Comparison of ENCODE assay signal across 8 cellular contexts in genomic region chr9:130039504-130040147, GRCh38. TPM values are rescaled to one million over a fixed set of nuclear protein-coding genes. Genes with fewer than 3 reads are reported as not detected.
DNase-seq lines count a peak whose midpoint lies in the region; ATAC-seq and TF ChIP-seq lines count a peak whose summit lies in the region.

No MANE protein-coding gene starts in this region.

- no peak for TF ChIP-seq CTCF in GM10248 (IDR thresholded peaks at IDR 0.05; ENCODE audit: control extremely low read depth, extremely low read depth, low read depth, missing control alignments)

- H3K4me3 Mint-ChIP-seq in activated T-helper 1 cell treated with anti-CD3 and anti-CD28 coated beads, Interleukin-12 subunit alpha, Interleukin-12 subunit beta, Interleukin-2, Interleukin-4 antibody, amounts not matched to agents 30 ng/mL and 10 ng/mL and 1 ng/mL, durations not matched to agents 14 hours and 24 hours and 36 hours = peak overlapping the region; percentile 97
- H3K4me3 Mint-ChIP-seq in naive B cell = peak overlapping the region; percentile 86 to 100 (median 99)

- H3K27ac Mint-ChIP-seq in activated T-helper 1 cell treated with anti-CD3 and anti-CD28 coated beads, Interleukin-12 subunit alpha, Interleukin-12 subunit beta, Interleukin-2, Interleukin-4 antibody, amounts not matched to agents 30 ng/mL and 10 ng/mL and 1 ng/mL, durations not matched to agents 14 hours and 24 hours and 36 hours = peak overlapping the region; percentile 95
- peak overlapping the region; percentile 89 to 99 (median 97) for H3K27ac Mint-ChIP-seq in naive B cell

- peaks cover 25% of the 10 kb centered on the region for H3K36me3 Mint-ChIP-seq in activated T-helper 1 cell treated with anti-CD3 and anti-CD28 coated beads, Interleukin-12 subunit alpha, Interleukin-12 subunit beta, Interleukin-2, Interleukin-4 antibody, amounts not matched to agents 30 ng/mL and 10 ng/mL and 1 ng/mL, durations not matched to agents 14 hours and 24 hours and 36 hours (ENCODE audit: low read depth)
- H3K36me3 Mint-ChIP-seq in naive B cell = peaks cover 0 to 7% of the 10 kb centered on the region in 2 donors

- peaks cover 73% of the 10 kb centered on the region for H3K4me1 Mint-ChIP-seq in activated T-helper 1 cell treated with anti-CD3 and anti-CD28 coated beads, Interleukin-12 subunit alpha, Interleukin-12 subunit beta, Interleukin-2, Interleukin-4 antibody, amounts not matched to agents 30 ng/mL and 10 ng/mL and 1 ng/mL, durations not matched to agents 14 hours and 24 hours and 36 hours (ENCODE audit: low read depth)
- peaks cover 47 to 85% (median 81%) of the 10 kb centered on the region in 3 donors for H3K4me1 Mint-ChIP-seq in naive B cell

- POLR2A ChIA-PET in GM10248 (lab: Yijun Ruan, JAX) = interaction anchor here (0.6 to 2.1 kb wide), 7 partner anchors 9 to 156 kb away, joined by 3 to 7 read pairs (median 4); no protein-coding TSS in a partner anchor

- no peaks in the 10 kb centered on the region for H3K27me3 Mint-ChIP-seq in activated T-helper 1 cell treated with anti-CD3 and anti-CD28 coated beads, Interleukin-12 subunit alpha, Interleukin-12 subunit beta, Interleukin-2, Interleukin-4 antibody, amounts not matched to agents 30 ng/mL and 10 ng/mL and 1 ng/mL, durations not matched to agents 14 hours and 24 hours and 36 hours (ENCODE audit: insufficient read depth)
- no peaks in the 10 kb centered on the region for H3K27me3 Mint-ChIP-seq in naive B cell

- peak; percentile 35 for DNase-seq in GM10248 (ENCODE audit: extremely low spot score)
- no peak for DNase-seq in activated T-helper 1 cell treated with anti-CD3 and anti-CD28 coated beads, Interleukin-12 subunit alpha, Interleukin-12 subunit beta, Interleukin-2, Interleukin-4 antibody, amounts not matched to agents 30 ng/mL and 10 ng/mL and 1 ng/mL, durations not matched to agents 14 hours and 24 hours and 36 hours (ENCODE audit: low spot score)
- peak; percentile 70 for DNase-seq in naive B cell
- DNase-seq in AG08396 (ENCODE audit: low spot score) = no peak
- no peak for DNase-seq in Right ventricle myocardium superior

- CTCF ChIA-PET in GM10248 (lab: Yijun Ruan, JAX) = interaction anchor here (1.1 to 2.6 kb wide), 10 partner anchors 8 to 151 kb away, joined by 3 to 7 read pairs (median 4); no protein-coding TSS in a partner anchor

- ATAC-seq in HG03108 (IDR thresholded peaks at IDR 0.05; ENCODE audit: unreplicated experiment) (peak; percentile 26), naive B cell (ENCODE audit: low read depth in 2 of 2) (peak; percentile 42 to 48), HG03442 (IDR thresholded peaks at IDR 0.05; ENCODE audit: unreplicated experiment) (no peak), HG02970 (IDR thresholded peaks at IDR 0.05; ENCODE audit: low FRiP score, unreplicated experiment) (no peak), Right ventricle myocardium superior (ENCODE audit: poor library complexity) (no peak)

- intact Hi-C loops in activated T-helper 1 cell treated with anti-CD3 and anti-CD28 coated beads, Interleukin-12 subunit alpha, Interleukin-12 subunit beta, Interleukin-2, Interleukin-4 antibody, amounts not matched to agents 30 ng/mL and 10 ng/mL and 1 ng/mL, durations not matched to agents 14 hours and 24 hours and 36 hours (cut with micrococcal nuclease) = loop anchor here (1.0 to 10.0 kb wide), 5 partner anchors 77 to 555 kb away; partner anchors contain the start of genes C9orf78, TOR1A and USP20
- intact Hi-C loops in Right ventricle myocardium superior (cut with DNase I) = loop anchor here (5.0 to 10.0 kb wide), 2 partner anchors 75 to 152 kb away; no protein-coding TSS in a partner anchor

- H3K9me3 Mint-ChIP-seq in activated T-helper 1 cell treated with anti-CD3 and anti-CD28 coated beads, Interleukin-12 subunit alpha, Interleukin-12 subunit beta, Interleukin-2, Interleukin-4 antibody, amounts not matched to agents 30 ng/mL and 10 ng/mL and 1 ng/mL, durations not matched to agents 14 hours and 24 hours and 36 hours = no peaks in the 10 kb centered on the region
- no peaks in the 10 kb centered on the region for H3K9me3 Mint-ChIP-seq in naive B cell

RNA-seq across cellular contexts. Expression of gene FNBP1, which starts 3.4 kb away (rescaled TPM):
- total RNA-seq in activated T-helper 1 cell treated with anti-CD3 and anti-CD28 coated beads, Interleukin-12 subunit alpha, Interleukin-12 subunit beta, Interleukin-2, Interleukin-4 antibody, amounts not matched to agents 30 ng/mL and 10 ng/mL and 1 ng/mL, durations not matched to agents 14 hours and 24 hours and 36 hours = 195 and 202 TPM in 2 replicates
- polyA plus RNA-seq in naive B cell (ENCODE audit: low read depth in 6 of 6) = 100 to 1,000 TPM; 103 to 178 (median 154) TPM
- 21.5 TPM for total RNA-seq in Right ventricle myocardium superior

RNA-seq across cellular contexts. Expression of gene GPR107, which starts 14.1 kb away (rescaled TPM):
- 23.1 and 24.9 TPM in 2 replicates for total RNA-seq in activated T-helper 1 cell treated with anti-CD3 and anti-CD28 coated beads, Interleukin-12 subunit alpha, Interleukin-12 subunit beta, Interleukin-2, Interleukin-4 antibody, amounts not matched to agents 30 ng/mL and 10 ng/mL and 1 ng/mL, durations not matched to agents 14 hours and 24 hours and 36 hours
- polyA plus RNA-seq in naive B cell (ENCODE audit: low read depth in 6 of 6) = 1 to 10 TPM in 5 of 6 donors, under 1 TPM in 1; 0.27 to 4.4 (median 3.4) TPM
- 20.4 TPM for total RNA-seq in Right ventricle myocardium superior

Comparison
In these comparisons a context has a peak if more than half of its experiments do, and no peak if none do; other contexts are left out.
1. DNase-seq: peak in GM10248 (single experiment) and naive B cell (single experiment); none in activated T-helper 1 cell treated with anti-CD3 and anti-CD28 coated beads, Interleukin-12 subunit alpha, Interleukin-12 subunit beta, Interleukin-2, Interleukin-4 antibody, amounts not matched to agents 30 ng/mL and 10 ng/mL and 1 ng/mL, durations not matched to agents 14 hours and 24 hours and 36 hours (single experiment), AG08396 (single experiment) and Right ventricle myocardium superior (single experiment).
2. ATAC-seq: peak in HG03108 (single experiment) and naive B cell (2 of 2); none in HG03442 (single experiment), HG02970 (single experiment) and Right ventricle myocardium superior (single experiment).